ENCODE assay signal across 12 cellular contexts in genomic region chr17:35536664-35537160, GRCh38. TPM values are rescaled to one million over a fixed set of nuclear protein-coding genes. Genes with fewer than 3 reads are reported as not detected.
DNase-seq lines count a peak whose midpoint lies in the region; ATAC-seq, FAIRE-seq and TF ChIP-seq lines count a peak whose summit lies in the region.
"Had no signal": no experiment of that assay in that cellular context is flagged by ENCODE, and none has a peak within 500 bp of the region (broad histone marks: within the 10 kb centered on the region; RNA-seq: fewer than 3 reads in every experiment).

No MANE protein-coding gene starts in this region.

- no peaks in the 10 kb centered on the region for H3K9me3 Mint-ChIP-seq in T-helper 1 cell treated with Interleukin-12 subunit alpha and Interleukin-12 subunit beta and Interleukin-4 antibody, amounts not matched to agents 30 μg/mL and 1 μg/mL, for 36 hours
- no peaks in the 10 kb centered on the region for H3K9me3 Mint-ChIP-seq in stimulated activated naive CD8-positive, alpha-beta T cell treated with anti-CD3 and anti-CD28 coated beads, Interleukin-15, Interleukin-2, amounts not matched to agents 100 ng/mL and 50 ng/mL, for 24 hours

- no peak for TF ChIP-seq CTCF in kidney (IDR thresholded peaks at IDR 0.05; ENCODE audit: borderline replicate concordance, extremely low read depth, insufficient read depth)

- no peaks in the 10 kb centered on the region for H3K9me3 ChIP-seq in kidney (ENCODE audit: control insufficient read depth in 1 of 2, low read length in 2 of 2)

- H3K9ac ChIP-seq in kidney (ENCODE audit: low read length in 2 of 2) = no peak overlapping the region

- H3K36me3 ChIP-seq in kidney (ENCODE audit: control insufficient read depth in 1 of 2, insufficient read depth in 2 of 2, low read length in 2 of 2) = no peaks in the 10 kb centered on the region

- DNase-seq in SIG-M5 treated with dmso at 0.1 percent for 504 hours (lab: John Stamatoyannopoulos, UW; ENCODE audit: unreplicated experiment) (peak; percentile 45), SIG-M5 (lab: John Stamatoyannopoulos, UW) (no peak), ecto neural progenitor cell (ENCODE audit: low spot score) (peak; percentile 32), RKO (ENCODE audit: low spot score) (no peak), kidney (no peak)
- DNase-seq: NCI-H526 treated with DMSO at 0.1 percent for 48 hours had no signal

- no peaks in the 10 kb centered on the region for H3K4me1 ChIP-seq in kidney (ENCODE audit: control insufficient read depth in 1 of 2, insufficient read depth in 1 of 2, low read depth in 1 of 2, low read length in 2 of 2)

- no peak for ATAC-seq in HG02852 (IDR thresholded peaks at IDR 0.05; ENCODE audit: unreplicated experiment)

- FAIRE-seq in kidney (lab: Jason Lieb, UNC) = no peak
- FAIRE-seq: A204.1, astrocyte had no signal

- no peak overlapping the region for H3K27ac ChIP-seq in kidney (ENCODE audit: low read depth in 2 of 2, low read length in 2 of 2)

- intact Hi-C loops in kidney (cut with DNase I) = loop anchor here (5.0 kb wide), 1 partner anchor 224 kb away; no protein-coding TSS in a partner anchor

- H3K27me3 Mint-ChIP-seq in T-helper 1 cell treated with Interleukin-12 subunit alpha and Interleukin-12 subunit beta and Interleukin-4 antibody, amounts not matched to agents 30 μg/mL and 1 μg/mL, for 36 hours (ENCODE audit: low read depth) = no peaks in the 10 kb centered on the region
- no peaks in the 10 kb centered on the region for H3K27me3 Mint-ChIP-seq in stimulated activated naive CD8-positive, alpha-beta T cell treated with anti-CD3 and anti-CD28 coated beads, Interleukin-15, Interleukin-2, amounts not matched to agents 100 ng/mL and 50 ng/mL, for 24 hours

- H3K4me3 ChIP-seq in kidney (ENCODE audit: low read length in 2 of 2) = no peak overlapping the region

- peak overlapping the region; percentile 98 for H3K4me3 Mint-ChIP-seq in T-helper 1 cell treated with Interleukin-12 subunit alpha and Interleukin-12 subunit beta and Interleukin-4 antibody, amounts not matched to agents 30 μg/mL and 1 μg/mL, for 36 hours
- peak overlapping the region; percentile 95 for H3K4me3 Mint-ChIP-seq in stimulated activated naive CD8-positive, alpha-beta T cell treated with anti-CD3 and anti-CD28 coated beads, Interleukin-15, Interleukin-2, amounts not matched to agents 100 ng/mL and 50 ng/mL, for 24 hours

- peak overlapping the region; percentile 100 for H3K27ac Mint-ChIP-seq in T-helper 1 cell treated with Interleukin-12 subunit alpha and Interleukin-12 subunit beta and Interleukin-4 antibody, amounts not matched to agents 30 μg/mL and 1 μg/mL, for 36 hours
- peak overlapping the region; percentile 99 for H3K27ac Mint-ChIP-seq in stimulated activated naive CD8-positive, alpha-beta T cell treated with anti-CD3 and anti-CD28 coated beads, Interleukin-15, Interleukin-2, amounts not matched to agents 100 ng/mL and 50 ng/mL, for 24 hours

- peaks cover 50% of the 10 kb centered on the region for H3K4me1 Mint-ChIP-seq in T-helper 1 cell treated with Interleukin-12 subunit alpha and Interleukin-12 subunit beta and Interleukin-4 antibody, amounts not matched to agents 30 μg/mL and 1 μg/mL, for 36 hours (ENCODE audit: low read depth)
- peaks cover 71% of the 10 kb centered on the region for H3K4me1 Mint-ChIP-seq in stimulated activated naive CD8-positive, alpha-beta T cell treated with anti-CD3 and anti-CD28 coated beads, Interleukin-15, Interleukin-2, amounts not matched to agents 100 ng/mL and 50 ng/mL, for 24 hours (ENCODE audit: low read depth)

- peaks cover 32% of the 10 kb centered on the region for H3K36me3 Mint-ChIP-seq in T-helper 1 cell treated with Interleukin-12 subunit alpha and Interleukin-12 subunit beta and Interleukin-4 antibody, amounts not matched to agents 30 μg/mL and 1 μg/mL, for 36 hours (ENCODE audit: low read depth)
- H3K36me3 Mint-ChIP-seq in stimulated activated naive CD8-positive, alpha-beta T cell treated with anti-CD3 and anti-CD28 coated beads, Interleukin-15, Interleukin-2, amounts not matched to agents 100 ng/mL and 50 ng/mL, for 24 hours (ENCODE audit: low read depth) = peaks cover 27% of the 10 kb centered on the region

RNA-seq across cellular contexts. Expression of gene SLFN12L, which starts 0.8 kb away (rescaled TPM):
- total RNA-seq in kidney = 6.2 TPM
- polyA plus RNA-seq in kidney (ENCODE audit: insufficient read depth, low read depth, low replicate concordance) = 0.62 TPM

RNA-seq across cellular contexts. Expression of gene SLFN14, which starts 23.9 kb away (rescaled TPM):
- total RNA-seq in kidney = 0.09 TPM
- not detected for polyA plus RNA-seq in kidney (ENCODE audit: insufficient read depth, low read depth, low replicate concordance)
- total RNA-seq: astrocyte, lower leg skin had no signal

RNA-seq across cellular contexts. Expression of gene PEX12, which starts 41.7 kb away (rescaled TPM):
- total RNA-seq in kidney = 6.5 TPM
- 6.6 TPM for polyA plus RNA-seq in kidney (ENCODE audit: insufficient read depth, low read depth, low replicate concordance)

RNA-seq across cellular contexts. Expression of gene AP2B1, which starts 50.4 kb away (rescaled TPM):
- total RNA-seq in kidney = 242 TPM
- polyA plus RNA-seq in kidney (ENCODE audit: insufficient read depth, low read depth, low replicate concordance) = 74.0 TPM

Comparison
In these comparisons a context has a peak if more than half of its experiments do, and no peak if none do; other contexts are left out.
1. DNase-seq: peak in SIG-M5 treated with dmso at 0.1 percent for 504 hours (single experiment) and ecto neural progenitor cell (single experiment); none in SIG-M5 (single experiment), RKO (single experiment) and kidney (single experiment).